In genomic region chr9:90167920-90168319, GRCh38 we compare ENCODE assay signal across 14 cellular contexts.
"Had no signal": no experiment of that assay in that cellular context is flagged by ENCODE, and none has a peak within 500 bp of the region (broad histone marks: within the 10 kb centered on the region; RNA-seq: fewer than 3 reads in every experiment).

No MANE protein-coding gene starts in this region.

- H3K36me3 Mint-ChIP-seq: activated naive CD8-positive, alpha-beta T cell treated with anti-CD3 and anti-CD28 coated beads, Interleukin-2, amount 10 ng/mL, durations not matched to agents 7 days and 5 days; mesothelial cell of epicardium; neural progenitor cell had no signal

- H3K9me3 Mint-ChIP-seq: activated T-helper 1 cell treated with anti-CD3 and anti-CD28 coated beads, Interleukin-12 subunit alpha, Interleukin-12 subunit beta, Interleukin-2, Interleukin-4 antibody, amounts not matched to agents 30 ng/mL and 10 ng/mL and 1 ng/mL, durations not matched to agents 14 hours and 24 hours and 36 hours had no signal

- H3K4me1 ChIP-seq: testis had no signal

- DNase-seq: activated CD4-positive, alpha-beta T cell treated with anti-CD3 and anti-CD28 coated beads, Interleukin-2, amount 50 U/mL, for 1 hour; activated naive CD4-positive, alpha-beta T cell; activated naive CD8-positive, alpha-beta T cell treated with anti-CD3 and anti-CD28 coated beads, Interleukin-2, amount 10 ng/mL, durations not matched to agents 7 days and 5 days; anterior cingulate cortex; effector memory CD4-positive, alpha-beta T cell; foreskin fibroblast; hippocampal formation; right lobe of liver; stomach; testis had no signal

- H3K9me3 ChIP-seq: right lobe of liver, testis had no signal

- H3K4me1 Mint-ChIP-seq: activated naive CD8-positive, alpha-beta T cell treated with anti-CD3 and anti-CD28 coated beads, Interleukin-2, amount 10 ng/mL, durations not matched to agents 7 days and 5 days had no signal

- H3K27ac Mint-ChIP-seq: activated naive CD8-positive, alpha-beta T cell treated with anti-CD3 and anti-CD28 coated beads, Interleukin-2, amount 10 ng/mL, durations not matched to agents 7 days and 5 days; activated T-helper 1 cell treated with anti-CD3 and anti-CD28 coated beads, Interleukin-12 subunit alpha, Interleukin-12 subunit beta, Interleukin-2, Interleukin-4 antibody, amounts not matched to agents 30 ng/mL and 10 ng/mL and 1 ng/mL, durations not matched to agents 14 hours and 24 hours and 36 hours; mesothelial cell of epicardium; neural progenitor cell had no signal

- H3K27me3 ChIP-seq: neural progenitor cell, right lobe of liver, stomach, testis had no signal

- H3K4me3 ChIP-seq: neural progenitor cell, right lobe of liver, stomach, testis had no signal

- H3K4me3 Mint-ChIP-seq: activated naive CD8-positive, alpha-beta T cell treated with anti-CD3 and anti-CD28 coated beads, Interleukin-2, amount 10 ng/mL, durations not matched to agents 7 days and 5 days; activated T-helper 1 cell treated with anti-CD3 and anti-CD28 coated beads, Interleukin-12 subunit alpha, Interleukin-12 subunit beta, Interleukin-2, Interleukin-4 antibody, amounts not matched to agents 30 ng/mL and 10 ng/mL and 1 ng/mL, durations not matched to agents 14 hours and 24 hours and 36 hours; mesothelial cell of epicardium; neural progenitor cell had no signal

- H3K27ac ChIP-seq: neural progenitor cell, right lobe of liver, stomach, testis had no signal

- H3K36me3 ChIP-seq: neural progenitor cell, right lobe of liver, stomach had no signal

- ATAC-seq: activated CD4-positive, CD25-positive, alpha-beta regulatory T cell treated with anti-CD3 and anti-CD28 coated beads, Interleukin-2, amount 50 U/mL, for 24 hours; right lobe of liver had no signal
